ENCODE assay signal across 1 cellular context in the genomic region with DNA sequence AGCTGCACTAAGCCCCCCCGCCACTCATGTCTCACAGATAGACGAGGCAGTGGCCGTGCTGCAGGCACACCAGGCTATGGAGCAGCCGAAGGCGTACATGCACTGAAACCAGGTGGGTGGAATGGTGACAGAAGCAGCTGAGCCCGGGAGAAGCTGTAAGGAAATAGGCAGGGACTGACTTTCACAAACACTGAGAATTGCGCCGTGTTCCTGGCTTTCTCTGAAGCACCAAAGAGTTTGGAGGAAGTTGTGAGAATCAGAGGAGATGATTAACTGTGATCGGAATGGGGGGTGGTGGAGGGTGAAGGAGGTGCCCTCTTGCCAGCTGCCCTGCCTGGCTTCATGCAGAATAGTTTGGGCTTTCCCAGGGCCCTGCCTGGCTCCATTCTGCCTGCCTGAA.
TF ChIP-seq lines count a peak whose summit lies in the region.

No MANE protein-coding gene starts in this region.

TF ChIP-seq in GM12878, 131 proteins besides CTCF, POLR2A, EP300 and RAD21:
- TF ChIP-seq HDAC6 (IDR thresholded peaks at IDR 0.05; ENCODE audit: unreplicated experiment), result no peak
- no peak for TF ChIP-seq SP1 (IDR thresholded peaks at IDR 0.05; ENCODE audit: low read depth, low read length)
- TF ChIP-seq CREM (IDR thresholded peaks at IDR 0.05; ENCODE audit: low read depth), result no peak
- no peak for TF ChIP-seq NBN (IDR thresholded peaks at IDR 0.05)
- TF ChIP-seq, protein P1, sequence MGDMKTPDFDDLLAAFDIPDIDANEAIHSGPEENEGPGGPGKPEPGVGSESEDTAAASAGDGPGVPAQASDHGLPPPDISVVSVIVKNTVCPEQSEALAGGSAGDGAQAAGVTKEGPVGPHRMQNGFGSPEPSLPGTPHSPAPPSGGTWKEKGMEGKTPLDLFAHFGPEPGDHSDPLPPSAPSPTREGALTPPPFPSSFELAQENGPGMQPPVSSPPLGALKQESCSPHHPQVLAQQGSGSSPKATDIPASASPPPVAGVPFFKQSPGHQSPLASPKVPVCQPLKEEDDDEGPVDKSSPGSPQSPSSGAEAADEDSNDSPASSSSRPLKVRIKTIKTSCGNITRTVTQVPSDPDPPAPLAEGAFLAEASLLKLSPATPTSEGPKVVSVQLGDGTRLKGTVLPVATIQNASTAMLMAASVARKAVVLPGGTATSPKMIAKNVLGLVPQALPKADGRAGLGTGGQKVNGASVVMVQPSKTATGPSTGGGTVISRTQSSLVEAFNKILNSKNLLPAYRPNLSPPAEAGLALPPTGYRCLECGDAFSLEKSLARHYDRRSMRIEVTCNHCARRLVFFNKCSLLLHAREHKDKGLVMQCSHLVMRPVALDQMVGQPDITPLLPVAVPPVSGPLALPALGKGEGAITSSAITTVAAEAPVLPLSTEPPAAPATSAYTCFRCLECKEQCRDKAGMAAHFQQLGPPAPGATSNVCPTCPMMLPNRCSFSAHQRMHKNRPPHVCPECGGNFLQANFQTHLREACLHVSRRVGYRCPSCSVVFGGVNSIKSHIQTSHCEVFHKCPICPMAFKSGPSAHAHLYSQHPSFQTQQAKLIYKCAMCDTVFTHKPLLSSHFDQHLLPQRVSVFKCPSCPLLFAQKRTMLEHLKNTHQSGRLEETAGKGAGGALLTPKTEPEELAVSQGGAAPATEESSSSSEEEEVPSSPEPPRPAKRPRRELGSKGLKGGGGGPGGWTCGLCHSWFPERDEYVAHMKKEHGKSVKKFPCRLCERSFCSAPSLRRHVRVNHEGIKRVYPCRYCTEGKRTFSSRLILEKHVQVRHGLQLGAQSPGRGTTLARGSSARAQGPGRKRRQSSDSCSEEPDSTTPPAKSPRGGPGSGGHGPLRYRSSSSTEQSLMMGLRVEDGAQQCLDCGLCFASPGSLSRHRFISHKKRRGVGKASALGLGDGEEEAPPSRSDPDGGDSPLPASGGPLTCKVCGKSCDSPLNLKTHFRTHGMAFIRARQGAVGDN (IDR thresholded peaks at IDR 0.05), result no peak
- TF ChIP-seq TBL1XR1 (IDR thresholded peaks at IDR 0.05; ENCODE audit: low read depth, low read length), result no peak
- TF ChIP-seq EED (IDR thresholded peaks at IDR 0.05; ENCODE audit: low read depth), result no peak
- TF ChIP-seq SUZ12 (IDR thresholded peaks at IDR 0.05; ENCODE audit: unreplicated experiment), result no peak
- no peak for TF ChIP-seq STAT3 (IDR thresholded peaks at IDR 0.05; ENCODE audit: low read depth, low read length)
- TF ChIP-seq, protein P2, sequence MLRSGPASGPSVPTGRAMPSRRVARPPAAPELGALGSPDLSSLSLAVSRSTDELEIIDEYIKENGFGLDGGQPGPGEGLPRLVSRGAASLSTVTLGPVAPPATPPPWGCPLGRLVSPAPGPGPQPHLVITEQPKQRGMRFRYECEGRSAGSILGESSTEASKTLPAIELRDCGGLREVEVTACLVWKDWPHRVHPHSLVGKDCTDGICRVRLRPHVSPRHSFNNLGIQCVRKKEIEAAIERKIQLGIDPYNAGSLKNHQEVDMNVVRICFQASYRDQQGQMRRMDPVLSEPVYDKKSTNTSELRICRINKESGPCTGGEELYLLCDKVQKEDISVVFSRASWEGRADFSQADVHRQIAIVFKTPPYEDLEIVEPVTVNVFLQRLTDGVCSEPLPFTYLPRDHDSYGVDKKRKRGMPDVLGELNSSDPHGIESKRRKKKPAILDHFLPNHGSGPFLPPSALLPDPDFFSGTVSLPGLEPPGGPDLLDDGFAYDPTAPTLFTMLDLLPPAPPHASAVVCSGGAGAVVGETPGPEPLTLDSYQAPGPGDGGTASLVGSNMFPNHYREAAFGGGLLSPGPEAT (IDR thresholded peaks at IDR 0.05; ENCODE audit: low read depth), result no peak
- TF ChIP-seq RB1 (IDR thresholded peaks at IDR 0.05; ENCODE audit: borderline replicate concordance), result no peak
- no peak for TF ChIP-seq LARP7 (IDR thresholded peaks at IDR 0.05)
- TF ChIP-seq SMARCA5 (IDR thresholded peaks at IDR 0.05), result no peak
- no peak for TF ChIP-seq FOXK2 (IDR thresholded peaks at IDR 0.05)
- TF ChIP-seq NR2C1 (IDR thresholded peaks at IDR 0.05), result no peak
- no peak for TF ChIP-seq CBFB (IDR thresholded peaks at IDR 0.05; ENCODE audit: low read depth)
- TF ChIP-seq, protein P3, sequence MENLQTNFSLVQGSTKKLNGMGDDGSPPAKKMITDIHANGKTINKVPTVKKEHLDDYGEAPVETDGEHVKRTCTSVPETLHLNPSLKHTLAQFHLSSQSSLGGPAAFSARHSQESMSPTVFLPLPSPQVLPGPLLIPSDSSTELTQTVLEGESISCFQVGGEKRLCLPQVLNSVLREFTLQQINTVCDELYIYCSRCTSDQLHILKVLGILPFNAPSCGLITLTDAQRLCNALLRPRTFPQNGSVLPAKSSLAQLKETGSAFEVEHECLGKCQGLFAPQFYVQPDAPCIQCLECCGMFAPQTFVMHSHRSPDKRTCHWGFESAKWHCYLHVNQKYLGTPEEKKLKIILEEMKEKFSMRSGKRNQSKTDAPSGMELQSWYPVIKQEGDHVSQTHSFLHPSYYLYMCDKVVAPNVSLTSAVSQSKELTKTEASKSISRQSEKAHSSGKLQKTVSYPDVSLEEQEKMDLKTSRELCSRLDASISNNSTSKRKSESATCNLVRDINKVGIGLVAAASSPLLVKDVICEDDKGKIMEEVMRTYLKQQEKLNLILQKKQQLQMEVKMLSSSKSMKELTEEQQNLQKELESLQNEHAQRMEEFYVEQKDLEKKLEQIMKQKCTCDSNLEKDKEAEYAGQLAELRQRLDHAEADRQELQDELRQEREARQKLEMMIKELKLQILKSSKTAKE (IDR thresholded peaks at IDR 0.05; ENCODE audit: low read depth, poor library complexity, severe bottlenecking), result no peak
